ENCODE assay signal across 8 cellular contexts in the genomic region with DNA sequence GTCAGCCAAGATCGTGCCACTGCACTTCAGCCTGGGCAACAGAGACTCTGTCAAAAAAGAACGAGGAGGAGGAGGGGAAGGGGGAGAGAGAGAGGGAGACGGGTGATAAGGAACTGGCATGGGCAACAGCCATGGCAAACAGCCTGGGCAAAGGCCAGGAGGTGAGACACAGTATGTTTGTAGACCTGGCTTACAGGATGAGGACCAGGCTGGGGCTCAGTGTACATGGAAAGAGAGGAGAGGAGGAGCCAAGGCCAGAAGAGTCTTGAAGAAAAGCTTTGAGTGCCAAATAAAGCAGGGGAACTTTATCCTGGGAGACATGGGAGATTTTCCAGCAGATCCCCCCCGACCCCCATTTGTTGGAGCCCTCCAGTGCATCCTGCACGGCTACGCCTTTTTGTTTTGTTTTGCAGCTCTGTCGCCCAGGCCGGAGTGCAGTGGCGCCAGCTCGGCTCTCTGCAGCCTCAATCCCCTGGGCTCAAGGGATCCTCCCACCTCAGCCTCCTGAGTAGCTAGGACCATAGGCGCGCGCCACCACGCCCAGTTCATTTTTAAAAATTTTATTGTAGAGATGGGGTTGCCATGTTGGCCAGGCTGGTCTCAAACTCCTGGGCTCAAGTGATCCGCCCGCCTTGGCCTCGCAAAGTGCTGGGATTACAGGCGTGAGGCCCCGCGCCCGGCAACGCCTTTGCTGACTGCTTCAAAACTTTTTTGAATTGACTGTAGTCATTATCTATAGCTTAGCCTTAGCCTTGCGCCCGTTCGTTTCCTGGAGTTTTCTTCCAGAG. TPM values are rescaled to one million over a fixed set of nuclear protein-coding genes. Genes with fewer than 3 reads are reported as not detected.
DNase-seq lines count a peak whose midpoint lies in the region; ATAC-seq and TF ChIP-seq lines count a peak whose summit lies in the region.

No MANE protein-coding gene starts in this region.

- no peaks in the 10 kb centered on the region for H3K27me3 ChIP-seq in OCI-LY3 (ENCODE audit: low read depth, low read length)

- peak overlapping the region; percentile 72 for H3K9ac ChIP-seq in OCI-LY3 (ENCODE audit: low read length)

- DNase-seq in effector CD4-positive, alpha-beta T cell = peak; percentile 7
- DNase-seq in naive B cell (no peak), nucleus accumbens (lab: John Stamatoyannopoulos, UW) (no peak), GDM1 (lab: John Stamatoyannopoulos, UW) (no peak)
- DNase-seq in activated effector memory CD4-positive, alpha-beta T cell treated with anti-CD3 and anti-CD28 coated beads, Interleukin-2, amount 50 U/mL, for 16 hours = no peak

- H3K79me2 ChIP-seq in OCI-LY3 (ENCODE audit: low read length) = peaks cover 33% of the 10 kb centered on the region

- no peaks in the 10 kb centered on the region for H3K9me3 Mint-ChIP-seq in naive B cell

- no peaks in the 10 kb centered on the region for H3K36me3 ChIP-seq in OCI-LY3 (replicated peaks; ENCODE audit: low read depth, low read length)

- H3K4me1 ChIP-seq in OCI-LY3 (ENCODE audit: low read length) = peaks cover 24% of the 10 kb centered on the region

- no peak for TF ChIP-seq CTCF in OCI-LY3 (IDR thresholded peaks at IDR 0.05; ENCODE audit: low read depth, low read length)

- ATAC-seq in naive B cell (ENCODE audit: low read depth in 2 of 2) = no peak
- no peak for ATAC-seq in GM18907 (IDR thresholded peaks at IDR 0.05; ENCODE audit: unreplicated experiment)

- H3K27me3 Mint-ChIP-seq in naive B cell = no peaks in the 10 kb centered on the region

- H4K20me1 ChIP-seq in OCI-LY3 (ENCODE audit: insufficient read depth, low read length) = peaks cover 25% of the 10 kb centered on the region

- H3K27ac ChIP-seq in OCI-LY3 (ENCODE audit: low read length) = peak overlapping the region; percentile 89

- peak overlapping the region; percentile 66 for H3K4me2 ChIP-seq in OCI-LY3 (ENCODE audit: low read length)

- no peaks in the 10 kb centered on the region for H3K9me3 ChIP-seq in OCI-LY3 (ENCODE audit: insufficient read depth, low read length)

- peak overlapping the region; percentile 95 to 100 (median 98) for H3K27ac Mint-ChIP-seq in naive B cell

- H2AFZ ChIP-seq in OCI-LY3 (ENCODE audit: low read depth, low read length) = no peak overlapping the region

- H3K4me3 ChIP-seq in GM08714 (ENCODE audit: low read length) (peak overlapping the region; percentile 67; the same call in 1 of the 2 replicates), OCI-LY3 (ENCODE audit: low read length) (peak overlapping the region; percentile 84)

- H3K4me3 Mint-ChIP-seq in naive B cell = peak overlapping the region; percentile 83 to 99 (median 96)

- H3K36me3 Mint-ChIP-seq in naive B cell = peaks cover 0 to 4% of the 10 kb centered on the region in 2 donors

- H3K4me1 Mint-ChIP-seq in naive B cell = peaks cover 29 to 42% (median 33%) of the 10 kb centered on the region in 3 donors

RNA-seq across cellular contexts. Expression of a gene that starts 1.2 kb away (rescaled TPM):
- polyA plus RNA-seq in naive B cell (ENCODE audit: low read depth in 6 of 6) = 100 to 1,000 TPM; 124 to 169 (median 146) TPM

RNA-seq across cellular contexts. Expression of a gene that starts 43.1 kb away (rescaled TPM):
- 1 to 10 TPM in 2 of 6 donors, under 1 TPM in 3, not detected in 1; 0.38 to 1.4 (median 0.86) TPM for polyA plus RNA-seq in naive B cell (ENCODE audit: low read depth in 6 of 6)
